Comparison of ENCODE assay signal across 28 cellular contexts in the genomic region with DNA sequence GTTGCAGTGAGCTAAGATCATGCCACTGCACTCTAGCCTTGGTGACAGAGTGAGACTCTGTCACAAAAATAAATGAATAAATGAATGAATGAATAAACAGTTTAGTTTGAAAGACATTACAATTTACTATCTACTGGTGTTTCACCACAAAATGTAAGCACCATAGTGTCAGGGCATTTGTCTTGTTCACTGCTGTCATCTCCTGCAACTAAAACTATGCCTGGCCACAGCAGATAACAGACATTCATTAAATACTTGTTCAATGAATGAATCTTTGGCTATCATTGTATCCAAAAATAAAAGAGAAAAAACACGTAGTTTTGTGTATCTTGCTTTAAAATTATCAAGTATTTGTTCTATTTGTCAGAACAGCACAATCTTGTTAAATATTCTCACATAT. TPM values are rescaled to one million over a fixed set of nuclear protein-coding genes. Genes with fewer than 3 reads are reported as not detected.
A peak's percentile ranks its signal among the peaks of the same experiment; 100 is the strongest.
DNase-seq lines count a peak whose midpoint lies in the region; ATAC-seq and TF ChIP-seq lines count a peak whose summit lies in the region.
"Had no signal": no experiment of that assay in that cellular context is flagged by ENCODE, and none has a peak within 500 bp of the region (broad histone marks: within the 10 kb centered on the region; RNA-seq: fewer than 3 reads in every experiment).

No MANE protein-coding gene starts in this region.

- ATAC-seq in left ventricle myocardium superior (peak; percentile 42), Right ventricle myocardium inferior (no peak), HG03521 (IDR thresholded peaks at IDR 0.05; ENCODE audit: unreplicated experiment) (no peak)
- ATAC-seq in activated T-helper 17 cell treated with anti-CD3 and anti-CD28 coated beads, Interleukin-2, amount 50 U/mL, for 72 hours (replicated peaks) = no peak
- ATAC-seq: activated CD4-positive, alpha-beta T cell treated with anti-CD3 and anti-CD28 coated beads for 36 hours; HCT116; left colon; PC-3 had no signal

- H3K9me3 Mint-ChIP-seq in activated T-helper 17 cell treated with anti-CD3 and anti-CD28 coated beads, Interleukin-2, amount 50 U/mL, for 72 hours = no peaks in the 10 kb centered on the region
- H3K9me3 Mint-ChIP-seq: dendritic cell treated with granulocyte-macrophage colony-stimulating factor and Interleukin-4, amounts not matched to agents 40 ng/mL and 50 ng/mL, for 4 days; memory B cell had no signal

- no peak for TF ChIP-seq CTCF in fibroblast of pulmonary artery (IDR thresholded peaks at IDR 0.05; ENCODE audit: low read length, missing control alignments)

- DNase-seq in left ventricle myocardium superior (no peak), Right ventricle myocardium inferior (ENCODE audit: missing footprints) (no peak), fibroblast of pulmonary artery (ENCODE audit: low read depth) (peak; percentile 75), cerebellum (ENCODE audit: low spot score) (no peak), 8988T (no peak)
- no peak for DNase-seq in effector CD8-positive, alpha-beta T cell (lab: John Stamatoyannopoulos, UW)
- DNase-seq: activated CD4-positive, alpha-beta T cell treated with anti-CD3 and anti-CD28 coated beads for 36 hours; activated CD8-positive, alpha-beta memory T cell treated with anti-CD3 and anti-CD28 coated beads for 24 hours; activated gamma-delta T cell treated with Interleukin-2 at 50 U/mL for 16 hours; activated T-cell treated with anti-CD3 and anti-CD28 coated beads, Interleukin-2, amount 50 U/mL, for 1 hour; Calu3; head of caudate nucleus; left colon; MM.1S; NCI-H1417; NCI-H2081; NCI-H446 treated with DMSO at 0.1 percent for 48 hours; occipital lobe; PC-3; SIG-M5; stimulated activated CD8-positive, alpha-beta memory T cell treated with anti-CD3 and anti-CD28 coated beads, Interleukin-4, amount 100 ng/mL, for 48 hours; T-helper 1 cell had no signal

- H3K4me1 Mint-ChIP-seq in activated T-helper 17 cell treated with anti-CD3 and anti-CD28 coated beads, Interleukin-2, amount 50 U/mL, for 72 hours = no peaks in the 10 kb centered on the region
- H3K4me1 Mint-ChIP-seq: activated CD4-positive, alpha-beta T cell treated with anti-CD3 and anti-CD28 coated beads for 36 hours; memory B cell had no signal

- peaks cover 71% of the 10 kb centered on the region for H3K36me3 Mint-ChIP-seq in activated T-helper 17 cell treated with anti-CD3 and anti-CD28 coated beads, Interleukin-2, amount 50 U/mL, for 72 hours (ENCODE audit: low read depth)

- no peaks in the 10 kb centered on the region for H3K27me3 Mint-ChIP-seq in activated T-helper 17 cell treated with anti-CD3 and anti-CD28 coated beads, Interleukin-2, amount 50 U/mL, for 72 hours
- H3K27me3 Mint-ChIP-seq: activated CD4-positive, alpha-beta T cell treated with anti-CD3 and anti-CD28 coated beads for 36 hours; dendritic cell treated with granulocyte-macrophage colony-stimulating factor and Interleukin-4, amounts not matched to agents 40 ng/mL and 50 ng/mL, for 4 days; memory B cell had no signal

- intact Hi-C loops in left ventricle myocardium superior (cut with micrococcal nuclease) (no loop called here), Right ventricle myocardium inferior (cut with DNase I) (no loop called here)

- H3K4me3 Mint-ChIP-seq in activated T-helper 17 cell treated with anti-CD3 and anti-CD28 coated beads, Interleukin-2, amount 50 U/mL, for 72 hours = no peak overlapping the region
- H3K4me3 Mint-ChIP-seq: activated CD4-positive, alpha-beta T cell treated with anti-CD3 and anti-CD28 coated beads for 36 hours; dendritic cell treated with granulocyte-macrophage colony-stimulating factor and Interleukin-4, amounts not matched to agents 40 ng/mL and 50 ng/mL, for 4 days; memory B cell had no signal

- H3K27ac Mint-ChIP-seq in activated T-helper 17 cell treated with anti-CD3 and anti-CD28 coated beads, Interleukin-2, amount 50 U/mL, for 72 hours = peak overlapping the region; percentile 9
- H3K27ac Mint-ChIP-seq: activated CD4-positive, alpha-beta T cell treated with anti-CD3 and anti-CD28 coated beads for 36 hours; dendritic cell treated with granulocyte-macrophage colony-stimulating factor and Interleukin-4, amounts not matched to agents 40 ng/mL and 50 ng/mL, for 4 days; memory B cell had no signal

- no peak overlapping the region for H3K4me3 ChIP-seq in fibroblast of pulmonary artery (replicated peaks; ENCODE audit: low read depth, low read length)
- H3K4me3 ChIP-seq: tibial nerve had no signal

RNA-seq across cellular contexts. Expression of a gene that starts 32.5 kb away (rescaled TPM):
- total RNA-seq in left ventricle myocardium superior (2.2 TPM), Right ventricle myocardium inferior (2.2 TPM), cerebellum (5.4 TPM)
- total RNA-seq in activated T-helper 17 cell treated with anti-CD3 and anti-CD28 coated beads, Interleukin-2, amount 50 U/mL, for 72 hours = 10 to 100 TPM; 14.1 to 14.3 TPM

RNA-seq across cellular contexts. Expression of a gene that starts 32.8 kb away (rescaled TPM):
- total RNA-seq in left ventricle myocardium superior (6.4 TPM), Right ventricle myocardium inferior (6.6 TPM), cerebellum (44.0 TPM)
- 10 to 100 TPM; 18.4 to 23.5 TPM for total RNA-seq in activated T-helper 17 cell treated with anti-CD3 and anti-CD28 coated beads, Interleukin-2, amount 50 U/mL, for 72 hours
